ENCODE assay signal across 23 cellular contexts in genomic region chr2:135667045-135667444, GRCh38.
A peak's percentile ranks its signal among the peaks of the same experiment; 100 is the strongest.
DNase-seq lines count a peak whose midpoint lies in the region; ATAC-seq and TF ChIP-seq lines count a peak whose summit lies in the region.
"Had no signal": no experiment of that assay in that cellular context is flagged by ENCODE, and none has a peak within 500 bp of the region (broad histone marks: within the 10 kb centered on the region; RNA-seq: fewer than 3 reads in every experiment).

No MANE protein-coding gene starts in this region.

- no peaks in the 10 kb centered on the region for H3K27me3 ChIP-seq in heart right ventricle

- intact Hi-C loops in heart right ventricle (cut with DNase I) = no loop called here
- intact Hi-C loops in Right ventricle myocardium inferior (cut with DNase I) = no loop called here
- intact Hi-C loops in left colon (cut with DNase I, micrococcal nuclease) = no loop called here
- intact Hi-C loops in posterior cingulate gyrus (cut with DNase I) = no loop called here

- H3K27ac ChIP-seq in heart right ventricle = no peak overlapping the region
- H3K27ac ChIP-seq: GM23248, WERI-Rb-1 had no signal

- no peak for DNase-seq in heart right ventricle
- DNase-seq in Right ventricle myocardium inferior (ENCODE audit: missing footprints) = no peak
- DNase-seq in choroid plexus epithelial cell (ENCODE audit: low read depth) = peak; percentile 72
- no peak for DNase-seq in left lobe of liver (ENCODE audit: low spot score)
- no peak for DNase-seq in left colon
- no peak for DNase-seq in NCI-H69 (lab: John Stamatoyannopoulos, UW)
- no peak for DNase-seq in posterior cingulate gyrus
- DNase-seq: ACHN; activated CD4-positive, alpha-beta memory T cell treated with anti-CD3 and anti-CD28 coated beads, Interleukin-2, amount 10 ng/mL, durations not matched to agents 7 days and 5 days; activated naive CD4-positive, alpha-beta T cell treated with anti-CD3 and anti-CD28 coated beads, Interleukin-2, amount 10 ng/mL, durations not matched to agents 7 days and 5 days; activated T-cell treated with anti-CD3 and anti-CD28 coated beads, Interleukin-2, amount 50 U/mL, for 24 hours; CD8-positive, alpha-beta T cell; GM23248; mesendoderm; MM.1S; NCI-H2029; NCI-H446 treated with DMSO at 0.1 percent for 48 hours; nephron progenitor cell; stimulated activated naive CD4-positive, alpha-beta T cell treated with Interleukin-2 at 50 U/mL for 16 hours; T-helper 1 cell; trophoblast cell; WERI-Rb-1 had no signal

- H3K4me3 ChIP-seq in heart right ventricle = no peak overlapping the region
- no peak overlapping the region for H3K4me3 ChIP-seq in choroid plexus epithelial cell (ENCODE audit: low read depth, low read length)
- H3K4me3 ChIP-seq: GM23248 had no signal

- ATAC-seq in heart right ventricle (peak in 6 of 8 donors; percentile 51 to 69 (median 61)), Right ventricle myocardium inferior (no peak), left lobe of liver (peak; percentile 46), left colon (no peak), GM18498 (IDR thresholded peaks at IDR 0.05; ENCODE audit: unreplicated experiment) (no peak)
- ATAC-seq: CD8-positive, alpha-beta T cell had no signal

- H3K36me3 ChIP-seq in heart right ventricle = peaks cover 0 to 38% (median 0%) of the 10 kb centered on the region in 9 donors

- no peaks in the 10 kb centered on the region for H3K9me3 ChIP-seq in heart right ventricle

- TF ChIP-seq CTCF in heart right ventricle (IDR thresholded peaks at IDR 0.05) = no peak
- TF ChIP-seq CTCF in choroid plexus epithelial cell (conservative IDR thresholded peaks at IDR 0.05; ENCODE audit: low read depth, low read length) = no peak

- peaks cover 0 to 15% (median 12%) of the 10 kb centered on the region in 9 donors for H3K4me1 ChIP-seq in heart right ventricle

Comparison
In these comparisons a context has a peak if more than half of its experiments do, and no peak if none do; other contexts are left out.
1. ATAC-seq: peak in heart right ventricle (6 of 8) and left lobe of liver (single experiment); none in Right ventricle myocardium inferior (single experiment), left colon (single experiment) and GM18498 (single experiment).